Comparison of ENCODE assay signal across 9 cellular contexts in the genomic region with DNA sequence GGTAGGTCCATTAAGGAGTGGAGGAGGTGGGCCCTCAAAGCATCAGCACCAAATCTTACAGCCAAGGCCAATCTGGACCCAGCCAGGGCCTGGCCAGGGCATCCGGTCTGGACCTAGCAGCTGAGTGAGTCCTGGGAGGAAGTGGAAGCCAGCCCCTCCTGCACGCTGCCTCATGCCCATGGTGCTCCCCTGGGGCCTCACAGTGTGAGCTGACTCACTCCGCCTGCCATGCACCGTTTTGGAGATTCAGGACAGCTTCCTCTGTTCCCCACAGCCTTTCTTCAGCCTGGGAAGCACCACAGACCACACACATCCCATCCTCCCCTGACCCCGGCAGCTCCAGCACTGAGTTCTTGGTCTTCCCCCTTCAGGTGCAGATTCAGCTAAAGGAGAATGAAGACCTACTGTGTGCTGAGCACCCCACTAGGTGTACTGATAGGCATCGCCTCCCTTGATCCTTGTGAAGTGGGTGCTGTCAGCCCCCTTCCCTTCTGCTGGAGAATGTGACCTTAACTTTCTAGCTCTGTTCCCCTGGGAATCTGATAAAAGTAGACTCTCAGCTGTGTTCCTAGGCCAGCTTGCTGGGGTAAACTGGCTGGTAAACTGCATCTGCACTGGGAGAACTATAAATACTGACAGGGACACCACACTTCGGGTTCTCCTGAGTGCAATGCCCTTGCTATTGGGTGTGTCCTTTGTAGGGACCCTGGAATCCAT. TPM values are rescaled to one million over a fixed set of nuclear protein-coding genes. Genes with fewer than 3 reads are reported as not detected.
A peak's percentile ranks its signal among the peaks of the same experiment; 100 is the strongest.
DNase-seq lines count a peak whose midpoint lies in the region; ATAC-seq and TF ChIP-seq lines count a peak whose summit lies in the region.
"Had no signal": no experiment of that assay in that cellular context is flagged by ENCODE, and none has a peak within 500 bp of the region (broad histone marks: within the 10 kb centered on the region; RNA-seq: fewer than 3 reads in every experiment).

No MANE protein-coding gene starts in this region.

- H3K4me3 Mint-ChIP-seq in endothelial cell (ENCODE audit: unreplicated experiment) = no peak overlapping the region

- no peaks in the 10 kb centered on the region for H3K4me1 ChIP-seq in adrenal gland (replicated peaks in 1 of 2)
- no peaks in the 10 kb centered on the region for H3K4me1 ChIP-seq in mucosa of descending colon (ENCODE audit: low read depth)

- DNase-seq in GDM1 (lab: John Stamatoyannopoulos, UW) = peak; percentile 24
- peak in 4 of 7 donors; percentile 10 to 43 (median 26) for DNase-seq in adrenal gland
- no peak for DNase-seq in mucosa of descending colon
- DNase-seq in stimulated activated CD8-positive, alpha-beta memory T cell treated with anti-CD3 and anti-CD28 coated beads, Interleukin-4, amount 100 ng/mL, for 48 hours = no peak
- no peak for DNase-seq in endothelial cell (ENCODE audit: low spot score)
- no peak for DNase-seq in DMS53 treated with DMSO at 0.1 percent for 48 hours (lab: John Stamatoyannopoulos, UW; ENCODE audit: unreplicated experiment)
- no peak for DNase-seq in middle frontal gyrus (ENCODE audit: extremely low spot score, low spot score)
- DNase-seq: gastrocnemius medialis had no signal

- H3K4me3 ChIP-seq in adrenal gland = no peak overlapping the region
- H3K4me3 ChIP-seq in mucosa of descending colon = no peak overlapping the region
- H3K4me3 ChIP-seq: gastrocnemius medialis had no signal

- 58 to 70% (median 63%) methylated on average over 4 to 7 of the region's 7 CpGs for WGBS in adrenal gland, 4 donors

- peaks cover 8% of the 10 kb centered on the region for H3K36me3 Mint-ChIP-seq in endothelial cell (ENCODE audit: low read depth, unreplicated experiment)

- ATAC-seq in HG03196 (IDR thresholded peaks at IDR 0.05; ENCODE audit: unreplicated experiment) = peak; percentile 75
- peak; percentile 32 for ATAC-seq in mucosa of descending colon

- no peaks in the 10 kb centered on the region for H3K36me3 ChIP-seq in adrenal gland (replicated peaks in 1 of 2)
- H3K36me3 ChIP-seq in mucosa of descending colon (ENCODE audit: low read depth) = no peaks in the 10 kb centered on the region
- H3K36me3 ChIP-seq: gastrocnemius medialis had no signal

- no peaks in the 10 kb centered on the region for H3K9me3 ChIP-seq in adrenal gland (replicated peaks in 1 of 3)
- H3K9me3 ChIP-seq in mucosa of descending colon = no peaks in the 10 kb centered on the region
- H3K9me3 ChIP-seq: gastrocnemius medialis had no signal

- H3K27ac Mint-ChIP-seq in endothelial cell (ENCODE audit: unreplicated experiment) = no peak overlapping the region

- no peak for TF ChIP-seq POLR2A in adrenal gland (IDR thresholded peaks at IDR 0.05)

- TF ChIP-seq CTCF in adrenal gland (IDR thresholded peaks at IDR 0.05) = no peak
- no peak for TF ChIP-seq CTCF in mucosa of descending colon (IDR thresholded peaks at IDR 0.05)
- no peak for TF ChIP-seq CTCF in endothelial cell (IDR thresholded peaks at IDR 0.05; ENCODE audit: unreplicated experiment)

- H3K27me3 Mint-ChIP-seq in endothelial cell (ENCODE audit: unreplicated experiment) = peaks cover 7% of the 10 kb centered on the region

- no peaks in the 10 kb centered on the region for H3K27me3 ChIP-seq in adrenal gland
- H3K27me3 ChIP-seq: gastrocnemius medialis had no signal

- intact Hi-C loops in adrenal gland (cut with DNase I) = no loop called here
- intact Hi-C loops in mucosa of descending colon (cut with DNase I, micrococcal nuclease) = no loop called here

- H3K4me1 Mint-ChIP-seq in endothelial cell (ENCODE audit: unreplicated experiment) = peaks cover 41% of the 10 kb centered on the region

- peaks cover 3% of the 10 kb centered on the region for H3K9me3 Mint-ChIP-seq in endothelial cell (ENCODE audit: unreplicated experiment)

- H3K27ac ChIP-seq in adrenal gland = peak overlapping the region in 1 of 5 donors; percentile 44

RNA-seq across cellular contexts. Expression of a gene that starts 36.8 kb away (rescaled TPM):
- total RNA-seq in adrenal gland (100 to 1,000 TPM in 3 of 8 donors, 10 to 100 TPM in 5; 76.2 to 166 (median 96.0) TPM), mucosa of descending colon (100 to 1,000 TPM in 1 of 3 donors, 10 to 100 TPM in 2; 88.1 to 127 (median 95.3) TPM), endothelial cell (ENCODE audit: unreplicated experiment) (367 TPM)
- 100 to 1,000 TPM in 1 of 3 donors, 10 to 100 TPM in 2; 61.0 to 146 (median 70.8) TPM for polyA plus RNA-seq in adrenal gland

Comparison
In these comparisons a context has a peak if more than half of its experiments do, and no peak if none do; other contexts are left out.
1. DNase-seq: peak in GDM1 (single experiment) and adrenal gland (4 of 7); none in mucosa of descending colon (0 of 3), stimulated activated CD8-positive, alpha-beta memory T cell treated with anti-CD3 and anti-CD28 coated beads, Interleukin-4, amount 100 ng/mL, for 48 hours (single experiment), endothelial cell (single experiment), DMS53 treated with DMSO at 0.1 percent for 48 hours (single experiment) and middle frontal gyrus (single experiment).